21 cellular contexts compared by ENCODE assay signal in the genomic region with DNA sequence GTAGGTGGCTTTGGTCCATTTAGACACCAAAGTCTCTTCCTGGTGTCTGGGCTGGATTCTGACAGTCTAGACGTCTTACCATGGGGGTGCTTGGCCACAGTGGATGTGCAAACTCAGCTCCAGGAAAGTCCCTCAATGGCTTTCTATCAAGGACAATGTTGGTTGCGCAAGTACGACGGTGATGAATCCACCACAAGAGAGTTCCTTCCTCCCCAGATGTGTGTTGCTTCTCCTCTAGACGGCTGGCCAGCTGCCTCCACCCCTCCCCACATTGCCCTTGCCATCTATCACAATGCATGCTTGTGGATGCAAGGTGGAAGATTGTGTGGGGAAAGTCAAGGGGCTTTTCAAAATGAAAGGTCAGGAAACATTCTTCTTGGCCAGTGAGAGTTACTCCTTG.
DNase-seq lines count a peak whose midpoint lies in the region; TF ChIP-seq lines count a peak whose summit lies in the region.
"Had no signal": no experiment of that assay in that cellular context is flagged by ENCODE, and none has a peak within 500 bp of the region (broad histone marks: within the 10 kb centered on the region; RNA-seq: fewer than 3 reads in every experiment).

No MANE protein-coding gene starts in this region.

- H4K20me1 ChIP-seq in KMS-11 (ENCODE audit: insufficient read depth) = no peaks in the 10 kb centered on the region

- H3K4me2 ChIP-seq in KMS-11 = peak overlapping the region; percentile 37
- H3K4me2 ChIP-seq: PC-9 had no signal

- TF ChIP-seq CTCF in KMS-11 (conservative IDR thresholded peaks at IDR 0.05; ENCODE audit: low read depth, low read length) = no peak
- TF ChIP-seq CTCF in NB4 (IDR thresholded peaks at IDR 0.05; ENCODE audit: low read depth, low read length) = no peak
- TF ChIP-seq CTCF in esophagus muscularis mucosa (IDR thresholded peaks at IDR 0.05) = no peak
- TF ChIP-seq CTCF in osteocyte (IDR thresholded peaks at IDR 0.05) = no peak
- TF ChIP-seq CTCF in tibial nerve (IDR thresholded peaks at IDR 0.05) = no peak

- H3K27me3 Mint-ChIP-seq in activated CD4-positive, alpha-beta T cell treated with anti-CD3 and anti-CD28 coated beads, Interleukin-2, amount 10 ng/mL, durations not matched to agents 24 days and 14 days = no peaks in the 10 kb centered on the region
- no peaks in the 10 kb centered on the region for H3K27me3 Mint-ChIP-seq in osteocyte (ENCODE audit: unreplicated experiment)
- H3K27me3 Mint-ChIP-seq: B cell, T-cell had no signal

- intact Hi-C loops in esophagus muscularis mucosa (cut with DNase I) = no loop called here
- intact Hi-C loops in activated CD4-positive, alpha-beta T cell treated with anti-CD3 and anti-CD28 coated beads, Interleukin-2, amount 10 ng/mL, durations not matched to agents 24 days and 14 days (cut with micrococcal nuclease) = no loop called here

- WGBS in esophagus muscularis mucosa = 44% methylated on average over 5 of the region's 5 CpGs
- 57 to 73% methylated on average over 5 of the region's 5 CpGs for WGBS in tibial nerve, 2 donors

- peak overlapping the region; percentile 18; the same call in 1 of the 2 replicates for H2AFZ ChIP-seq in KMS-11 (ENCODE audit: low read depth)
- H2AFZ ChIP-seq: PC-9 had no signal

- no peak for TF ChIP-seq EP300 in esophagus muscularis mucosa (IDR thresholded peaks at IDR 0.05)
- TF ChIP-seq EP300 in tibial nerve (IDR thresholded peaks at IDR 0.05) = no peak

- H3K9me3 ChIP-seq in esophagus muscularis mucosa (no peaks in the 10 kb centered on the region), tibial nerve (peaks cover 0 to 3% (median 0%) of the 10 kb centered on the region in 4 donors)

- H3K27me3 ChIP-seq in KMS-11 (ENCODE audit: insufficient read depth, low read depth) = no peaks in the 10 kb centered on the region
- H3K27me3 ChIP-seq in esophagus muscularis mucosa = peaks cover 0 to 4% (median 0%) of the 10 kb centered on the region in 4 donors
- H3K27me3 ChIP-seq in tibial nerve = no peaks in the 10 kb centered on the region

- H3K36me3 ChIP-seq in KMS-11 (ENCODE audit: insufficient read depth) = no peaks in the 10 kb centered on the region
- no peaks in the 10 kb centered on the region for H3K36me3 ChIP-seq in esophagus muscularis mucosa
- no peaks in the 10 kb centered on the region for H3K36me3 ChIP-seq in tibial nerve

- DNase-seq in Daoy (ENCODE audit: low read depth) (peak; percentile 50), NB4 (ENCODE audit: low read depth) (peak; percentile 77), esophagus muscularis mucosa (ENCODE audit: extremely low spot score) (peak; percentile 62), osteocyte (ENCODE audit: extremely low spot score, unreplicated experiment) (no peak), tibial nerve (ENCODE audit: low spot score in 2 of 2) (no peak)
- DNase-seq in activated CD4-positive, alpha-beta T cell treated with anti-CD3 and anti-CD28 coated beads, Interleukin-2, amount 10 ng/mL, durations not matched to agents 24 days and 14 days = no peak
- DNase-seq: Calu3, DMS79 treated with DMSO at 0.1 percent for 48 hours, NCI-H1092, NCI-H1436, NCI-H187, NCI-H2171 treated with DMSO at 0.1 percent for 48 hours, NCI-H345, NCI-H524, NCI-H748 treated with DMSO at 0.1 percent for 48 hours, PC-9, Right ventricle myocardium superior, T-cell had no signal

- no peaks in the 10 kb centered on the region for H3K79me2 ChIP-seq in KMS-11 (ENCODE audit: insufficient read depth, low read depth)

- H3K4me1 ChIP-seq in KMS-11 (ENCODE audit: low read depth, poor library complexity, severe bottlenecking) (peaks cover 31% of the 10 kb centered on the region), esophagus muscularis mucosa (no peaks in the 10 kb centered on the region), tibial nerve (no peaks in the 10 kb centered on the region)

- peak overlapping the region; percentile 65 for H3K27ac ChIP-seq in KMS-11
- no peak overlapping the region for H3K27ac ChIP-seq in esophagus muscularis mucosa (replicated peaks in 1 of 4)
- H3K27ac ChIP-seq in tibial nerve = no peak overlapping the region
- H3K27ac ChIP-seq: PC-9 had no signal

- H3K27ac Mint-ChIP-seq in activated CD4-positive, alpha-beta T cell treated with anti-CD3 and anti-CD28 coated beads, Interleukin-2, amount 10 ng/mL, durations not matched to agents 24 days and 14 days = no peak overlapping the region
- no peak overlapping the region for H3K27ac Mint-ChIP-seq in osteocyte (ENCODE audit: unreplicated experiment)
- H3K27ac Mint-ChIP-seq: B cell, IgD-negative memory B cell, T-cell had no signal

- TF ChIP-seq POLR2A in NB4 (IDR thresholded peaks at IDR 0.05; ENCODE audit: extremely low read depth, insufficient read length) (no peak), esophagus muscularis mucosa (IDR thresholded peaks at IDR 0.05; ENCODE audit: low read depth) (no peak), tibial nerve (IDR thresholded peaks at IDR 0.05) (no peak)

- no peaks in the 10 kb centered on the region for H3K36me3 Mint-ChIP-seq in activated CD4-positive, alpha-beta T cell treated with anti-CD3 and anti-CD28 coated beads, Interleukin-2, amount 10 ng/mL, durations not matched to agents 24 days and 14 days (ENCODE audit: low read depth)
- H3K36me3 Mint-ChIP-seq in osteocyte (ENCODE audit: unreplicated experiment) = no peaks in the 10 kb centered on the region
- H3K36me3 Mint-ChIP-seq: IgD-negative memory B cell, T-cell had no signal

- no peaks in the 10 kb centered on the region for H3K4me1 Mint-ChIP-seq in activated CD4-positive, alpha-beta T cell treated with anti-CD3 and anti-CD28 coated beads, Interleukin-2, amount 10 ng/mL, durations not matched to agents 24 days and 14 days
- H3K4me1 Mint-ChIP-seq in osteocyte (ENCODE audit: unreplicated experiment) = no peaks in the 10 kb centered on the region
- H3K4me1 Mint-ChIP-seq: B cell, IgD-negative memory B cell, T-cell had no signal

- H3K9me3 Mint-ChIP-seq in activated CD4-positive, alpha-beta T cell treated with anti-CD3 and anti-CD28 coated beads, Interleukin-2, amount 10 ng/mL, durations not matched to agents 24 days and 14 days = no peaks in the 10 kb centered on the region
- H3K9me3 Mint-ChIP-seq in osteocyte (ENCODE audit: unreplicated experiment) = peaks cover 17% of the 10 kb centered on the region

- no peak overlapping the region for H3K9ac ChIP-seq in KMS-11

- H3K4me3 ChIP-seq in KMS-11 (IDR thresholded peaks at IDR 0.05; ENCODE audit: insufficient read depth, low read depth, low read length) (no peak overlapping the region), NB4 (ENCODE audit: low read depth, low read length) (no peak overlapping the region), esophagus muscularis mucosa (no peak overlapping the region), tibial nerve (no peak overlapping the region)
- H3K4me3 ChIP-seq: PC-9 had no signal

- no peak overlapping the region for H3K4me3 Mint-ChIP-seq in activated CD4-positive, alpha-beta T cell treated with anti-CD3 and anti-CD28 coated beads, Interleukin-2, amount 10 ng/mL, durations not matched to agents 24 days and 14 days
- H3K4me3 Mint-ChIP-seq in osteocyte (ENCODE audit: unreplicated experiment) = no peak overlapping the region
- H3K4me3 Mint-ChIP-seq: B cell, IgD-negative memory B cell, T-cell had no signal

Comparison
In these comparisons a context has a peak if more than half of its experiments do, and no peak if none do; other contexts are left out.
1. DNase-seq: peak in Daoy (single experiment), NB4 (single experiment) and esophagus muscularis mucosa (single experiment); none in activated CD4-positive, alpha-beta T cell treated with anti-CD3 and anti-CD28 coated beads, Interleukin-2, amount 10 ng/mL, durations not matched to agents 24 days and 14 days (single experiment), osteocyte (single experiment) and tibial nerve (0 of 2).